ENCODE assay signal across 11 cellular contexts in genomic region chr19:29098863-29099481, GRCh38.
DNase-seq lines count a peak whose midpoint lies in the region; ATAC-seq and TF ChIP-seq lines count a peak whose summit lies in the region.
"Had no signal": no experiment of that assay in that cellular context is flagged by ENCODE, and none has a peak within 500 bp of the region (broad histone marks: within the 10 kb centered on the region; RNA-seq: fewer than 3 reads in every experiment).

No MANE protein-coding gene starts in this region.

- no peak overlapping the region for H3K4me3 ChIP-seq in fibroblast of lung (replicated peaks in 1 of 4; ENCODE audit: control extremely low read depth in 1 of 4, insufficient read depth in 1 of 4, low read depth in 3 of 4, low read length in 4 of 4)
- H3K4me3 ChIP-seq in osteoblast (ENCODE audit: insufficient read depth, low read length) = no peak overlapping the region
- H3K4me3 ChIP-seq in GM23338 = no peak overlapping the region

- peaks cover 19% of the 10 kb centered on the region for H3K9me2 ChIP-seq in GM23338 (ENCODE audit: insufficient read depth)

- no peak for ATAC-seq in GM23338

- H3K27me3 ChIP-seq in fibroblast of lung (ENCODE audit: control insufficient read depth, insufficient read depth, low read length) = no peaks in the 10 kb centered on the region
- no peaks in the 10 kb centered on the region for H3K27me3 ChIP-seq in osteoblast (ENCODE audit: insufficient read depth, low read length)
- no peaks in the 10 kb centered on the region for H3K27me3 ChIP-seq in GM23338 (ENCODE audit: insufficient read depth)

- H3K79me2 ChIP-seq in fibroblast of lung (ENCODE audit: control insufficient read depth, insufficient read depth, low read length) (no peaks in the 10 kb centered on the region), osteoblast (ENCODE audit: insufficient read depth, low read length) (no peaks in the 10 kb centered on the region), GM23338 (replicated peaks; ENCODE audit: insufficient read depth) (no peaks in the 10 kb centered on the region)

- peaks cover 16% of the 10 kb centered on the region for H3K9me3 Mint-ChIP-seq in GM23338

- TF ChIP-seq CTCF in fibroblast of lung (conservative IDR thresholded peaks at IDR 0.05 in 1 of 2, IDR thresholded peaks at IDR 0.05 in 1 of 2; ENCODE audit: low read depth in 1 of 2, low read length in 2 of 2) = no peak
- TF ChIP-seq CTCF in osteoblast (IDR thresholded peaks at IDR 0.05; ENCODE audit: extremely low read depth, low read depth, low read length) = no peak
- TF ChIP-seq CTCF in GM23338 (conservative IDR thresholded peaks at IDR 0.05; ENCODE audit: low read depth in 2 of 2) = no peak

- H3K4me1 Mint-ChIP-seq in GM23338 = peaks cover 7% of the 10 kb centered on the region; the same call in 2 of the 3 replicates
- H3K4me1 Mint-ChIP-seq: CD4-positive, CD25-positive, alpha-beta regulatory T cell had no signal

- H3K4me3 Mint-ChIP-seq in GM23338 = no peak overlapping the region
- H3K4me3 Mint-ChIP-seq: CD4-positive, CD25-positive, alpha-beta regulatory T cell had no signal

- no peaks in the 10 kb centered on the region for H3K36me3 Mint-ChIP-seq in GM23338 (ENCODE audit: low read depth)

- no peak overlapping the region for H3K27ac Mint-ChIP-seq in GM23338
- H3K27ac Mint-ChIP-seq: CD4-positive, CD25-positive, alpha-beta regulatory T cell had no signal

- no peaks in the 10 kb centered on the region for H3K36me3 ChIP-seq in fibroblast of lung (ENCODE audit: control insufficient read depth, insufficient read depth, low read length)
- no peaks in the 10 kb centered on the region for H3K36me3 ChIP-seq in osteoblast (ENCODE audit: insufficient read depth, low read length)
- H3K36me3 ChIP-seq in GM23338 (ENCODE audit: insufficient read depth) = no peaks in the 10 kb centered on the region

- no peaks in the 10 kb centered on the region for H3K9me3 ChIP-seq in fibroblast of lung (ENCODE audit: control insufficient read depth, insufficient read depth, low read depth, low read length)
- no peaks in the 10 kb centered on the region for H3K9me3 ChIP-seq in osteoblast (ENCODE audit: low read depth, low read length)

- H3K27ac ChIP-seq in fibroblast of lung (ENCODE audit: insufficient read depth, low read length) (peak overlapping the region; percentile 81), osteoblast (ENCODE audit: low read depth, low read length) (peak overlapping the region; percentile 37), GM23338 (ENCODE audit: low read depth) (no peak overlapping the region)
- H3K27ac ChIP-seq: VCaP had no signal

- peak overlapping the region; percentile 80 for H3K4me2 ChIP-seq in fibroblast of lung (ENCODE audit: extremely low read depth, insufficient read depth, low read length)
- H3K4me2 ChIP-seq in osteoblast (ENCODE audit: insufficient read depth, low read length) = no peak overlapping the region
- no peak overlapping the region for H3K4me2 ChIP-seq in GM23338

- H3K4me1 ChIP-seq in fibroblast of lung (ENCODE audit: control insufficient read depth, extremely low read depth, insufficient read depth, low read length) (peaks cover 4% of the 10 kb centered on the region), osteoblast (ENCODE audit: insufficient read depth, low read length) (peaks cover 4% of the 10 kb centered on the region), GM23338 (ENCODE audit: insufficient read depth) (no peaks in the 10 kb centered on the region)

- peak overlapping the region; percentile 26 for H2AFZ ChIP-seq in fibroblast of lung (ENCODE audit: low read length)
- H2AFZ ChIP-seq in osteoblast (ENCODE audit: low read length) = no peak overlapping the region
- H2AFZ ChIP-seq in GM23338 = no peak overlapping the region

- H4K20me1 ChIP-seq in fibroblast of lung (ENCODE audit: control insufficient read depth, extremely low read depth, insufficient read depth, low read length) (no peaks in the 10 kb centered on the region), osteoblast (ENCODE audit: insufficient read depth, low read length) (no peaks in the 10 kb centered on the region), GM23338 (replicated peaks; ENCODE audit: insufficient read depth) (no peaks in the 10 kb centered on the region)

- peak; percentile 94 for DNase-seq in AG08395 (ENCODE audit: low spot score)
- peak; percentile 90 for DNase-seq in NCI-H345 (lab: John Stamatoyannopoulos, UW)
- peak; percentile 11 to 70 for DNase-seq in fibroblast of lung (ENCODE audit: low read depth in 2 of 2)
- peak; percentile 92 for DNase-seq in osteoblast (ENCODE audit: insufficient read length, low spot score, missing footprints)
- DNase-seq in NCI-H2029 treated with DMSO at 0.1 percent for 48 hours (lab: John Stamatoyannopoulos, UW) = no peak
- DNase-seq in middle frontal gyrus (ENCODE audit: extremely low spot score, low spot score) = no peak
- DNase-seq in GM23338 (ENCODE audit: low spot score) = no peak
- DNase-seq in NCI-H1048 (lab: John Stamatoyannopoulos, UW) = no peak
- DNase-seq: amniotic stem cell; CD4-positive, CD25-positive, alpha-beta regulatory T cell had no signal

- no peaks in the 10 kb centered on the region for H3F3A ChIP-seq in GM23338 (replicated peaks; ENCODE audit: low read depth)

- no peak overlapping the region for H3K9ac ChIP-seq in fibroblast of lung (ENCODE audit: insufficient read depth, low read length)

- peaks cover 1% of the 10 kb centered on the region for H3K27me3 Mint-ChIP-seq in GM23338 (ENCODE audit: insufficient read depth, low read depth, poor library complexity)
- H3K27me3 Mint-ChIP-seq: CD4-positive, CD25-positive, alpha-beta regulatory T cell had no signal

TF ChIP-seq in GM23338, 12 proteins besides CTCF, POLR2A, EP300 and RAD21 (continues in another document):
- TF ChIP-seq EZH2phosphoT487 (IDR thresholded peaks at IDR 0.05; ENCODE audit: unreplicated experiment) (no peak), NANOG (IDR thresholded peaks at IDR 0.05; ENCODE audit: borderline replicate concordance) (no peak), EZH2 (IDR thresholded peaks at IDR 0.05; ENCODE audit: low read depth, unreplicated experiment) (no peak), POLR2AphosphoS5 (IDR thresholded peaks at IDR 0.05; ENCODE audit: low read depth) (no peak), JUNB (IDR thresholded peaks at IDR 0.05; ENCODE audit: unreplicated experiment) (no peak), REST (IDR thresholded peaks at IDR 0.05; ENCODE audit: unreplicated experiment) (no peak), ZNF331 (CRISPR knock-in tag; IDR thresholded peaks at IDR 0.05; ENCODE audit: low read depth) (no peak), ETS1 (IDR thresholded peaks at IDR 0.05) (no peak), STAT1 (IDR thresholded peaks at IDR 0.05; ENCODE audit: unreplicated experiment) (no peak)

Comparison
In these comparisons a context has a peak if more than half of its experiments do, and no peak if none do; other contexts are left out.
1. DNase-seq: peak in AG08395 (single experiment), NCI-H345 (single experiment), fibroblast of lung (2 of 2) and osteoblast (single experiment); none in NCI-H2029 treated with DMSO at 0.1 percent for 48 hours (single experiment), middle frontal gyrus (single experiment), GM23338 (single experiment) and NCI-H1048 (single experiment).